Comparison of ENCODE assay signal across 9 cellular contexts in genomic region chr6:96542702-96543101, GRCh38. TPM values are rescaled to one million over a fixed set of nuclear protein-coding genes. Genes with fewer than 3 reads are reported as not detected.
DNase-seq lines count a peak whose midpoint lies in the region; ATAC-seq and TF ChIP-seq lines count a peak whose summit lies in the region.
"Had no signal": no experiment of that assay in that cellular context is flagged by ENCODE, and none has a peak within 500 bp of the region (broad histone marks: within the 10 kb centered on the region; RNA-seq: fewer than 3 reads in every experiment).

No MANE protein-coding gene starts in this region.

- H3K79me2 ChIP-seq in SU-DHL-6 (ENCODE audit: insufficient read depth, low read length), result no peaks in the 10 kb centered on the region

- peak; percentile 44 for TF ChIP-seq CTCF in SU-DHL-6 (IDR thresholded peaks at IDR 0.05; ENCODE audit: insufficient read depth, low read length, poor library complexity, severe bottlenecking)

- peaks cover 75% of the 10 kb centered on the region; the same call in 1 of the 2 replicates for H3K36me3 ChIP-seq in SU-DHL-6 (ENCODE audit: low read length)
- H3K36me3 ChIP-seq in naive thymus-derived CD4-positive, alpha-beta T cell (ENCODE audit: control insufficient read depth in 2 of 3, insufficient read depth in 3 of 3, low read length in 3 of 3), result peaks cover 23 to 40% (median 25%) of the 10 kb centered on the region in 3 experiments

- peak; percentile 54 for ATAC-seq in HG02870 (IDR thresholded peaks at IDR 0.05; ENCODE audit: unreplicated experiment)
- no peak for ATAC-seq in naive thymus-derived CD4-positive, alpha-beta T cell
- no peak for ATAC-seq in HG03280 (IDR thresholded peaks at IDR 0.05; ENCODE audit: unreplicated experiment)
- ATAC-seq in GM18519 (IDR thresholded peaks at IDR 0.05; ENCODE audit: low FRiP score, unreplicated experiment), result no peak

- H3K27me3 Mint-ChIP-seq in naive thymus-derived CD4-positive, alpha-beta T cell, result no peaks in the 10 kb centered on the region

- H3K4me1 ChIP-seq in naive thymus-derived CD4-positive, alpha-beta T cell (ENCODE audit: control insufficient read depth in 2 of 2, insufficient read depth in 2 of 2, low read length in 2 of 2), result no peaks in the 10 kb centered on the region

- H3K4me1 Mint-ChIP-seq in naive thymus-derived CD4-positive, alpha-beta T cell, result peaks cover 0 to 4% (median 0%) of the 10 kb centered on the region in 7 donors

- intact Hi-C loops in naive thymus-derived CD4-positive, alpha-beta T cell (cut with micrococcal nuclease), result loop anchor here (1.0 to 2.0 kb wide), 4 partner anchors 16 to 852 kb away; partner anchors contain the start of gene NDUFAF4 (in 1 of the 2)

- peak overlapping the region in 1 of 9 donors; percentile 20 for H3K27ac Mint-ChIP-seq in naive thymus-derived CD4-positive, alpha-beta T cell

- no peaks in the 10 kb centered on the region for H4K20me1 ChIP-seq in SU-DHL-6 (ENCODE audit: low read depth, low read length)

- no peaks in the 10 kb centered on the region for H3K9me3 ChIP-seq in SU-DHL-6 (ENCODE audit: insufficient read depth, low read length)
- H3K9me3 ChIP-seq in naive thymus-derived CD4-positive, alpha-beta T cell (ENCODE audit: control insufficient read depth in 2 of 3, low read length in 3 of 3), result no peaks in the 10 kb centered on the region

- CTCF ChIA-PET in naive thymus-derived CD4-positive, alpha-beta T cell (lab: Charles Lee), result interaction anchor here (1.7 kb wide), 1 partner anchor 517 kb away, joined by 10 read pairs; no protein-coding TSS in a partner anchor

- no peaks in the 10 kb centered on the region for H3K9me3 Mint-ChIP-seq in naive thymus-derived CD4-positive, alpha-beta T cell

- no peak overlapping the region for H3K4me3 Mint-ChIP-seq in naive thymus-derived CD4-positive, alpha-beta T cell

- POLR2A ChIA-PET in naive thymus-derived CD4-positive, alpha-beta T cell (lab: Charles Lee), result no interaction called here

- H3K27ac ChIP-seq in SU-DHL-6 (ENCODE audit: low read depth, low read length), result no peak overlapping the region
- H3K27ac ChIP-seq in naive thymus-derived CD4-positive, alpha-beta T cell (ENCODE audit: low read depth, low read length), result no peak overlapping the region

- no peak overlapping the region for H2AFZ ChIP-seq in SU-DHL-6 (ENCODE audit: low read depth, low read length, severe bottlenecking)

- no peak overlapping the region for H3K9ac ChIP-seq in SU-DHL-6 (ENCODE audit: low read length)

- DNase-seq in DMS 273 (lab: John Stamatoyannopoulos, UW; ENCODE audit: unreplicated experiment), result peak; percentile 72
- no peak for DNase-seq in DMS 273 treated with DMSO at 0.1 percent for 48 hours (lab: John Stamatoyannopoulos, UW)
- DNase-seq in naive thymus-derived CD4-positive, alpha-beta T cell, result peak in 5 of 9 donors; percentile 6 to 31 (median 11)
- DNase-seq in NCI-H510A (lab: John Stamatoyannopoulos, UW), result no peak
- DNase-seq: 8988T had no signal

- H3K4me2 ChIP-seq in SU-DHL-6 (ENCODE audit: low read depth, low read length, poor library complexity, severe bottlenecking), result no peak overlapping the region

- H3K4me3 ChIP-seq in SU-DHL-6 (ENCODE audit: insufficient read depth, low read length, poor library complexity, severe bottlenecking), result no peak overlapping the region
- H3K4me3 ChIP-seq in naive thymus-derived CD4-positive, alpha-beta T cell (ENCODE audit: low read length), result no peak overlapping the region

- peaks cover 13% of the 10 kb centered on the region; the same call in 1 of the 2 replicates for H3F3A ChIP-seq in SU-DHL-6 (ENCODE audit: insufficient read depth)

- no peaks in the 10 kb centered on the region for H3K27me3 ChIP-seq in SU-DHL-6 (ENCODE audit: low read length)
- H3K27me3 ChIP-seq in naive thymus-derived CD4-positive, alpha-beta T cell (ENCODE audit: control insufficient read depth in 2 of 2, insufficient read depth in 2 of 2, low read length in 2 of 2), result no peaks in the 10 kb centered on the region

- H3K36me3 Mint-ChIP-seq in naive thymus-derived CD4-positive, alpha-beta T cell, result peaks cover 19 to 46% (median 31%) of the 10 kb centered on the region in 5 donors

- H3K9me2 ChIP-seq in SU-DHL-6 (replicated peaks; ENCODE audit: insufficient read depth, low read length), result no peaks in the 10 kb centered on the region

RNA-seq across cellular contexts. Expression of gene FHL5, which starts 20.2 kb away (rescaled TPM):
- total RNA-seq in naive thymus-derived CD4-positive, alpha-beta T cell, result not detected
- not detected for polyA plus RNA-seq in naive thymus-derived CD4-positive, alpha-beta T cell

RNA-seq across cellular contexts. Expression of gene UFL1, which starts 21.1 kb away (rescaled TPM):
- total RNA-seq in naive thymus-derived CD4-positive, alpha-beta T cell, result 10 to 100 TPM; 15.0 to 34.9 (median 22.2) TPM
- polyA plus RNA-seq in naive thymus-derived CD4-positive, alpha-beta T cell, result 10 to 100 TPM; 17.7 to 21.3 TPM

Comparison
In these comparisons a context has a peak if more than half of its experiments do, and no peak if none do; other contexts are left out.
1. DNase-seq: peak in DMS 273 (single experiment) and naive thymus-derived CD4-positive, alpha-beta T cell (5 of 9); none in DMS 273 treated with DMSO at 0.1 percent for 48 hours (single experiment) and NCI-H510A (single experiment).